Comparison of ENCODE assay signal across 29 cellular contexts in genomic region chr6:17998442-17998841, GRCh38. TPM values are rescaled to one million over a fixed set of nuclear protein-coding genes. Genes with fewer than 3 reads are reported as not detected.
DNase-seq lines count a peak whose midpoint lies in the region; ATAC-seq and TF ChIP-seq lines count a peak whose summit lies in the region.
"Had no signal": no experiment of that assay in that cellular context is flagged by ENCODE, and none has a peak within 500 bp of the region (broad histone marks: within the 10 kb centered on the region; RNA-seq: fewer than 3 reads in every experiment).

No MANE protein-coding gene starts in this region.

- no peak overlapping the region for H3K4ac ChIP-seq in trophoblast cell (ENCODE audit: low read depth, low read length)

- H3K4me3 ChIP-seq in trophoblast cell (ENCODE audit: low read depth, low read length) (no peak overlapping the region), ovary (no peak overlapping the region)
- H3K4me3 ChIP-seq: heart left ventricle, lower lobe of right lung, prostate gland, right lobe of liver, tibial artery had no signal

- H3K9me3 ChIP-seq in trophoblast cell (ENCODE audit: insufficient read depth, low read depth, low read length) (no peaks in the 10 kb centered on the region), ovary (no peaks in the 10 kb centered on the region)
- H3K9me3 ChIP-seq: heart left ventricle, lower lobe of right lung, prostate gland, right lobe of liver, tibial artery had no signal

- H3K79me2 ChIP-seq in trophoblast cell (ENCODE audit: control insufficient read depth, insufficient read depth, low read length, poor library complexity): no peaks in the 10 kb centered on the region

- no peak for TF ChIP-seq POLR2A in ovary (IDR thresholded peaks at IDR 0.05)

- no peaks in the 10 kb centered on the region for H3K4me1 Mint-ChIP-seq in activated T-cell treated with anti-CD3 and anti-CD28 coated beads, Interleukin-2, amount 50 U/mL, for 4 hours (ENCODE audit: low read depth)
- H3K4me1 Mint-ChIP-seq: activated naive CD8-positive, alpha-beta T cell treated with anti-CD3 and anti-CD28 coated beads for 36 hours; naive thymus-derived CD8-positive, alpha-beta T cell had no signal

- H3K9ac ChIP-seq in trophoblast cell (ENCODE audit: low read length): no peak overlapping the region

- H3K18ac ChIP-seq in trophoblast cell (ENCODE audit: low read length): no peak overlapping the region

- ATAC-seq in activated T-cell treated with anti-CD3 and anti-CD28 coated beads, Interleukin-2, amount 50 U/mL, for 4 hours: no peak
- ATAC-seq: heart left ventricle; lower lobe of right lung; naive thymus-derived CD8-positive, alpha-beta T cell had no signal

- H4K12ac ChIP-seq in trophoblast cell (ENCODE audit: low read depth, low read length): no peak overlapping the region

- no peaks in the 10 kb centered on the region for H3K36me3 Mint-ChIP-seq in activated T-cell treated with anti-CD3 and anti-CD28 coated beads, Interleukin-2, amount 50 U/mL, for 4 hours (ENCODE audit: insufficient read depth)
- H3K36me3 Mint-ChIP-seq: activated naive CD8-positive, alpha-beta T cell treated with anti-CD3 and anti-CD28 coated beads for 36 hours; naive thymus-derived CD8-positive, alpha-beta T cell had no signal

- intact Hi-C loops in ovary (cut with DNase I): loop anchor here in 1 of 4 donors (10.0 kb wide), 1 partner anchor 394 kb away; the partner anchor contains the start of gene FAM8A1

- H3K36me3 ChIP-seq in trophoblast cell (ENCODE audit: control insufficient read depth in 1 of 2, insufficient read depth in 2 of 2, low read length in 2 of 2): no peaks in the 10 kb centered on the region
- H3K36me3 ChIP-seq in ovary: no peaks in the 10 kb centered on the region
- H3K36me3 ChIP-seq: heart left ventricle, lower lobe of right lung, prostate gland, right lobe of liver, tibial artery, WERI-Rb-1 had no signal

- TF ChIP-seq CTCF in ovary (IDR thresholded peaks at IDR 0.05): no peak

- peaks cover 23% of the 10 kb centered on the region for H3K27me3 Mint-ChIP-seq in activated T-cell treated with anti-CD3 and anti-CD28 coated beads, Interleukin-2, amount 50 U/mL, for 4 hours (ENCODE audit: low read depth)

- H3K4me3 Mint-ChIP-seq in activated T-cell treated with anti-CD3 and anti-CD28 coated beads, Interleukin-2, amount 50 U/mL, for 4 hours: no peak overlapping the region
- H3K4me3 Mint-ChIP-seq: activated naive CD8-positive, alpha-beta T cell treated with anti-CD3 and anti-CD28 coated beads for 36 hours; naive thymus-derived CD8-positive, alpha-beta T cell had no signal

- no peak overlapping the region for H2BK12ac ChIP-seq in trophoblast cell (ENCODE audit: low read length)

- no peaks in the 10 kb centered on the region for H3K79me1 ChIP-seq in trophoblast cell (ENCODE audit: low read length)

- no CpG with 5 or more reads among the region's 1 CpG for WGBS in trophoblast cell (ENCODE audit: extremely low coverage, insufficient coverage, insufficient read length)
- 69 to 83% (median 76%) methylated on average over 1 of the region's 1 CpG for WGBS in ovary, 3 donors

- no peak overlapping the region for H2BK5ac ChIP-seq in trophoblast cell (ENCODE audit: low read depth, low read length, poor library complexity)

- peak; percentile 10 for DNase-seq in CD1c-positive myeloid dendritic cell (ENCODE audit: extremely low spot score)
- DNase-seq in M059J (ENCODE audit: low read depth): peak; percentile 38
- peak; percentile 43 for DNase-seq in fibroblast of gingiva (ENCODE audit: low read depth)
- peak; percentile 87 to 97 for DNase-seq in trophoblast cell
- DNase-seq in ovary: no peak
- DNase-seq in activated T-cell treated with anti-CD3 and anti-CD28 coated beads, Interleukin-2, amount 50 U/mL, for 4 hours: no peak
- no peak for DNase-seq in iPS-NIHi7 (ENCODE audit: extremely low spot score)
- DNase-seq: activated CD4-positive, alpha-beta T cell treated with anti-CD3 and anti-CD28 coated beads for 4 hours; activated CD8-positive, alpha-beta memory T cell treated with anti-CD3 and anti-CD28 coated beads for 24 hours; activated effector memory CD4-positive, alpha-beta T cell treated with anti-CD3 and anti-CD28 coated beads, Interleukin-2, amount 50 U/mL, for 16 hours; activated naive CD8-positive, alpha-beta T cell treated with anti-CD3 and anti-CD28 coated beads for 36 hours; activated T-cell treated with anti-CD3 and anti-CD28 coated beads for 4 hours; aorta; C1 segment of cervical spinal cord; COR-L47; foreskin melanocyte; heart left ventricle; lower lobe of right lung; naive thymus-derived CD8-positive, alpha-beta T cell; NCI-H1436 treated with DMSO at 0.1 percent for 48 hours; nucleus accumbens; right lobe of liver; stimulated activated CD4-positive, alpha-beta T cell treated with anti-CD3 and anti-CD28 coated beads, Interleukin-12 subunit alpha, Interleukin-12 subunit beta, amount 100 ng/mL, for 4 hours; stimulated activated CD4-positive, alpha-beta T cell treated with anti-CD3 and anti-CD28 coated beads, Interleukin-2, amount 100 ng/mL, for 48 hours; T1000; tibial artery; WERI-Rb-1 had no signal

- H4K8ac ChIP-seq in trophoblast cell (ENCODE audit: low read depth, low read length): no peak overlapping the region

- H2AK5ac ChIP-seq in trophoblast cell (ENCODE audit: low read length): no peak overlapping the region

- H3K4me1 ChIP-seq in trophoblast cell (ENCODE audit: control insufficient read depth in 1 of 2, insufficient read depth in 2 of 2, low read length in 2 of 2) (peaks cover 2 to 6% of the 10 kb centered on the region in 2 experiments), ovary (ENCODE audit: insufficient read depth) (no peaks in the 10 kb centered on the region)
- H3K4me1 ChIP-seq: lower lobe of right lung, prostate gland, right lobe of liver, tibial artery had no signal

- TF ChIP-seq EP300 in ovary (IDR thresholded peaks at IDR 0.05): no peak

- no peak overlapping the region for H2BK120ac ChIP-seq in trophoblast cell (ENCODE audit: insufficient read depth, low read length, poor library complexity)

- no peak overlapping the region for H2AFZ ChIP-seq in trophoblast cell (ENCODE audit: insufficient read depth, low read length, poor library complexity)

- no peak overlapping the region for H3K23ac ChIP-seq in trophoblast cell (ENCODE audit: low read length)

- H3K14ac ChIP-seq in trophoblast cell (ENCODE audit: low read length): no peak overlapping the region

- H3K27ac ChIP-seq in trophoblast cell (ENCODE audit: low read depth, low read length) (peak overlapping the region; percentile 73), ovary (no peak overlapping the region)
- H3K27ac ChIP-seq: heart left ventricle, HL-60, lower lobe of right lung, prostate gland, right lobe of liver, tibial artery, WERI-Rb-1 had no signal

- H3K9me3 Mint-ChIP-seq in activated T-cell treated with anti-CD3 and anti-CD28 coated beads, Interleukin-2, amount 50 U/mL, for 4 hours: no peaks in the 10 kb centered on the region
- H3K9me3 Mint-ChIP-seq: activated naive CD8-positive, alpha-beta T cell treated with anti-CD3 and anti-CD28 coated beads for 36 hours; naive thymus-derived CD8-positive, alpha-beta T cell had no signal

- no peak overlapping the region for H3K4me2 ChIP-seq in trophoblast cell (ENCODE audit: low read length)

- H3K27me3 ChIP-seq in trophoblast cell (ENCODE audit: insufficient read depth, low read length) (no peaks in the 10 kb centered on the region), ovary (no peaks in the 10 kb centered on the region)
- H3K27me3 ChIP-seq: heart left ventricle, right lobe of liver, tibial artery had no signal

- H4K91ac ChIP-seq in trophoblast cell (ENCODE audit: low read depth, low read length): no peak overlapping the region

RNA-seq across cellular contexts. Expression of gene KIF13A, which starts 11.0 kb away (rescaled TPM):
- 27.2 and 60.1 TPM in 2 replicates for total RNA-seq in M059J (2014; rRNA removed; shearing (Covaris generic))
- 53.4 and 54.2 TPM in 2 replicates for polyA plus RNA-seq in trophoblast cell (2013)
- total RNA-seq in ovary: 10 to 100 TPM; 19.6 to 44.4 (median 38.3) TPM
- 10 to 100 TPM; 18.4 to 38.0 TPM for polyA plus RNA-seq in ovary
- under 1 TPM; 0.29 to 0.63 (median 0.43) TPM for total RNA-seq in activated T-cell treated with anti-CD3 and anti-CD28 coated beads, Interleukin-2, amount 50 U/mL, for 4 hours
- total RNA-seq: activated naive CD8-positive, alpha-beta T cell treated with anti-CD3 and anti-CD28 coated beads for 36 hours had no signal
- polyA plus RNA-seq: naive thymus-derived CD8-positive, alpha-beta T cell had no signal

Comparison
In these comparisons a context has a peak if more than half of its experiments do, and no peak if none do; other contexts are left out.
1. DNase-seq: peak in CD1c-positive myeloid dendritic cell (single experiment), M059J (single experiment), fibroblast of gingiva (single experiment) and trophoblast cell (2 of 2); none in ovary (0 of 5), activated T-cell treated with anti-CD3 and anti-CD28 coated beads, Interleukin-2, amount 50 U/mL, for 4 hours (single experiment) and iPS-NIHi7 (single experiment).
2. RNA of gene KIF13A, which starts 11.0 kb away (total RNA-seq): 27.2 to 60.1 TPM in M059J and 19.6 to 44.4 TPM in ovary; 0.29 to 0.63 TPM in activated T-cell treated with anti-CD3 and anti-CD28 coated beads, Interleukin-2, amount 50 U/mL, for 4 hours; every median in the first group is over 10 times any median in the second.